ENCODE assay signal across 15 cellular contexts in genomic region chr9:95147452-95147851, GRCh38.
"Had no signal": no experiment of that assay in that cellular context is flagged by ENCODE, and none has a peak within 500 bp of the region (broad histone marks: within the 10 kb centered on the region; RNA-seq: fewer than 3 reads in every experiment).

No MANE protein-coding gene starts in this region.

- H3K27me3 ChIP-seq: testis had no signal

- H3K4me3 ChIP-seq: coronary artery, prostate gland, testis had no signal

- DNase-seq: activated CD4-positive, alpha-beta T cell treated with anti-CD3 and anti-CD28 coated beads for 48 hours; activated CD8-positive, alpha-beta memory T cell treated with anti-CD3 and anti-CD28 coated beads, Interleukin-2, amount 50 U/mL, for 48 hours; activated CD8-positive, alpha-beta T cell treated with anti-CD3 and anti-CD28 coated beads, Interleukin-2, amount 10 ng/mL, durations not matched to agents 7 days and 5 days; activated naive CD4-positive, alpha-beta T cell; effector CD4-positive, alpha-beta T cell; immature natural killer cell; left cardiac atrium; natural killer cell; occipital lobe; stimulated activated CD4-positive, alpha-beta T cell treated with anti-CD3 and anti-CD28 coated beads, Interleukin-12 subunit alpha, Interleukin-12 subunit beta, amount 100 ng/mL, for 4 hours; stimulated activated naive CD8-positive, alpha-beta T cell treated with anti-CD3 and anti-CD28 coated beads, Interleukin-15, Interleukin-2, amounts not matched to agents 100 U/mL and 50 U/mL, for 24 hours; T-helper 1 cell; testis had no signal

- ATAC-seq: activated CD8-positive, alpha-beta T cell treated with anti-CD3 and anti-CD28 coated beads, Interleukin-2, amount 10 ng/mL, durations not matched to agents 7 days and 5 days; natural killer cell; stimulated activated naive CD8-positive, alpha-beta T cell treated with anti-CD3 and anti-CD28 coated beads, Interleukin-15, Interleukin-2, amounts not matched to agents 100 U/mL and 50 U/mL, for 24 hours had no signal

- H3K27ac ChIP-seq: coronary artery, prostate gland, testis had no signal

- H3K36me3 ChIP-seq: prostate gland had no signal

- H3K9me3 ChIP-seq: prostate gland, testis had no signal

- H3K4me1 ChIP-seq: prostate gland had no signal
